ENCODE assay signal across 9 cellular contexts in genomic region chr1:8408151-8408839, GRCh38.
DNase-seq lines count a peak whose midpoint lies in the region; ATAC-seq and TF ChIP-seq lines count a peak whose summit lies in the region.
"Had no signal": no experiment of that assay in that cellular context is flagged by ENCODE, and none has a peak within 500 bp of the region (broad histone marks: within the 10 kb centered on the region; RNA-seq: fewer than 3 reads in every experiment).

No MANE protein-coding gene starts in this region.

- no peak for TF ChIP-seq EP300 in suprapubic skin (IDR thresholded peaks at IDR 0.05)

- peak; percentile 75 for ATAC-seq in left lobe of liver

- TF ChIP-seq CTCF in suprapubic skin (IDR thresholded peaks at IDR 0.05), result no peak

- DNase-seq in NCI-H1092 treated with DMSO at 0.1 percent for 48 hours (lab: John Stamatoyannopoulos, UW) (peak; percentile 6), NCI-H1092 (lab: John Stamatoyannopoulos, UW) (no peak), astrocyte of the hippocampus (ENCODE audit: low read depth, low spot score) (peak; percentile 93), left lobe of liver (ENCODE audit: low spot score) (peak; percentile 89), suprapubic skin (ENCODE audit: low spot score in 2 of 2) (peak; percentile 85 to 89), NOMO-1 treated with DMSO at 0.1 percent for 48 hours (lab: John Stamatoyannopoulos, UW; ENCODE audit: unreplicated experiment) (no peak), Ammon's horn (ENCODE audit: low spot score) (no peak)
- no peak for DNase-seq in activated CD4-positive, alpha-beta T cell treated with anti-CD3 and anti-CD28 coated beads for 48 hours

- no peak for TF ChIP-seq POLR2A in suprapubic skin (IDR thresholded peaks at IDR 0.05)

- WGBS in suprapubic skin, result 21% methylated on average over 9 of the region's 9 CpGs

- H3K4me1 ChIP-seq in suprapubic skin, result peaks cover 68% of the 10 kb centered on the region

- H3K36me3 ChIP-seq in suprapubic skin, result peaks cover 7% of the 10 kb centered on the region

- no peak overlapping the region for H3K4me3 ChIP-seq in suprapubic skin
- H3K4me3 ChIP-seq: A549 had no signal

- peak overlapping the region; percentile 78 for H3K27ac ChIP-seq in suprapubic skin
- H3K27ac ChIP-seq: A549 had no signal

- no peaks in the 10 kb centered on the region for H3K27me3 ChIP-seq in suprapubic skin

- H3K9me3 ChIP-seq in suprapubic skin, result no peaks in the 10 kb centered on the region
- H3K9me3 ChIP-seq: A549 had no signal

Comparison
In these comparisons a context has a peak if more than half of its experiments do, and no peak if none do; other contexts are left out.
1. DNase-seq: peak in NCI-H1092 treated with DMSO at 0.1 percent for 48 hours (single experiment), astrocyte of the hippocampus (single experiment), left lobe of liver (single experiment) and suprapubic skin (2 of 2); none in NCI-H1092 (single experiment), NOMO-1 treated with DMSO at 0.1 percent for 48 hours (single experiment), Ammon's horn (single experiment) and activated CD4-positive, alpha-beta T cell treated with anti-CD3 and anti-CD28 coated beads for 48 hours (single experiment).